In genomic region chr4:78439328-78439727, GRCh38 we compare ENCODE assay signal across 13 cellular contexts.
DNase-seq lines count a peak whose midpoint lies in the region; ATAC-seq and TF ChIP-seq lines count a peak whose summit lies in the region.
"Had no signal": no experiment of that assay in that cellular context is flagged by ENCODE, and none has a peak within 500 bp of the region (broad histone marks: within the 10 kb centered on the region; RNA-seq: fewer than 3 reads in every experiment).

No MANE protein-coding gene starts in this region.

- no peak for TF ChIP-seq CTCF in gastrocnemius medialis (IDR thresholded peaks at IDR 0.05 in 4 of 5, conservative IDR thresholded peaks at IDR 0.05 in 1 of 5)

- no peak overlapping the region for H3K27ac ChIP-seq in CD8-positive, alpha-beta memory T cell (ENCODE audit: low read depth, low read length)
- no peak overlapping the region for H3K27ac ChIP-seq in gastrocnemius medialis
- H3K27ac ChIP-seq: PC-9 had no signal

- CTCF ChIA-PET in CD8-positive, alpha-beta memory T cell (lab: Charles Lee), result interaction anchor here (1.3 kb wide), 1 partner anchor 36 kb away, joined by 3 read pairs; no protein-coding TSS in a partner anchor

- no peak for ATAC-seq in gastrocnemius medialis
- ATAC-seq: CD8-positive, alpha-beta T cell; GM12878; GM23338; Right ventricle myocardium inferior had no signal

- H3K4me1 ChIP-seq in adipocyte (ENCODE audit: control insufficient read depth, insufficient read depth, low read length), result peaks cover 42% of the 10 kb centered on the region
- H3K4me1 ChIP-seq in CD8-positive, alpha-beta memory T cell (ENCODE audit: insufficient read depth, low read length), result no peaks in the 10 kb centered on the region
- H3K4me1 ChIP-seq in gastrocnemius medialis, result no peaks in the 10 kb centered on the region

- no peaks in the 10 kb centered on the region for H3K36me3 Mint-ChIP-seq in CD8-positive, alpha-beta memory T cell
- H3K36me3 Mint-ChIP-seq: CD8-positive, alpha-beta T cell had no signal

- POLR2A ChIA-PET in CD8-positive, alpha-beta memory T cell (lab: Charles Lee), result no interaction called here

- H3K9me3 ChIP-seq in adipocyte (ENCODE audit: control insufficient read depth, low read length) (no peaks in the 10 kb centered on the region), gastrocnemius medialis (no peaks in the 10 kb centered on the region)
- H3K9me3 ChIP-seq in CD8-positive, alpha-beta memory T cell (ENCODE audit: low read length), result no peaks in the 10 kb centered on the region

- no peaks in the 10 kb centered on the region for H3K4me1 Mint-ChIP-seq in CD8-positive, alpha-beta memory T cell

- no peak for TF ChIP-seq POLR2A in gastrocnemius medialis (IDR thresholded peaks at IDR 0.05)

- H3K9ac ChIP-seq in adipocyte (ENCODE audit: low read length), result no peak overlapping the region

- no peaks in the 10 kb centered on the region for H3K9me3 Mint-ChIP-seq in CD8-positive, alpha-beta memory T cell
- H3K9me3 Mint-ChIP-seq: CD8-positive, alpha-beta T cell; GM23338 had no signal

- H3K27ac Mint-ChIP-seq in CD8-positive, alpha-beta memory T cell, result no peak overlapping the region
- H3K27ac Mint-ChIP-seq: CD8-positive, alpha-beta T cell; GM23338 had no signal

- no peaks in the 10 kb centered on the region for H3K27me3 ChIP-seq in adipocyte (replicated peaks; ENCODE audit: control insufficient read depth, insufficient read depth, low read length)
- H3K27me3 ChIP-seq in CD8-positive, alpha-beta memory T cell (ENCODE audit: insufficient read depth, low read length, poor library complexity, severe bottlenecking), result no peaks in the 10 kb centered on the region
- H3K27me3 ChIP-seq in gastrocnemius medialis, result no peaks in the 10 kb centered on the region

- H3K36me3 ChIP-seq in adipocyte (ENCODE audit: control insufficient read depth, insufficient read depth, low read length, severe bottlenecking), result no peaks in the 10 kb centered on the region
- no peaks in the 10 kb centered on the region for H3K36me3 ChIP-seq in CD8-positive, alpha-beta memory T cell (ENCODE audit: insufficient read depth, low read length)
- H3K36me3 ChIP-seq in gastrocnemius medialis, result no peaks in the 10 kb centered on the region

- H3K27me3 Mint-ChIP-seq in CD8-positive, alpha-beta memory T cell, result no peaks in the 10 kb centered on the region

- no peak overlapping the region for H3K4me3 Mint-ChIP-seq in CD8-positive, alpha-beta memory T cell
- H3K4me3 Mint-ChIP-seq: CD8-positive, alpha-beta T cell; GM23338 had no signal

- intact Hi-C loops in gastrocnemius medialis (cut with DNase I; ENCODE audit: low total_unique reads), result no loop called here

- in situ Hi-C loops in gastrocnemius medialis (cut with MboI; ENCODE audit: low sequenced_read_pairs in 4 of 4), result no loop called here

- DNase-seq in HS-27A (ENCODE audit: low read depth), result peak; percentile 8
- no peak for DNase-seq in adipocyte (ENCODE audit: low read depth)
- DNase-seq in iris pigment epithelial cell (ENCODE audit: low read depth), result peak; percentile 37
- DNase-seq in CD8-positive, alpha-beta memory T cell, result no peak
- no peak for DNase-seq in stimulated activated CD4-positive, alpha-beta T cell treated with anti-CD3 and anti-CD28 coated beads, Interleukin-4, amount 100 ng/mL, for 1 hour
- DNase-seq in gastrocnemius medialis, result no peak
- no peak for DNase-seq in SIG-M5 (lab: John Stamatoyannopoulos, UW)
- DNase-seq: CD8-positive, alpha-beta T cell; NCI-H1092; PC-9 had no signal

- peak overlapping the region; percentile 8 for H3K4me3 ChIP-seq in adipocyte (ENCODE audit: low read length)
- no peak overlapping the region for H3K4me3 ChIP-seq in CD8-positive, alpha-beta memory T cell (ENCODE audit: low read length)
- no peak overlapping the region for H3K4me3 ChIP-seq in gastrocnemius medialis
- H3K4me3 ChIP-seq: GM12878, GM23338, PC-9 had no signal

Comparison
In these comparisons a context has a peak if more than half of its experiments do, and no peak if none do; other contexts are left out.
1. DNase-seq: peak in HS-27A (single experiment) and iris pigment epithelial cell (single experiment); none in adipocyte (single experiment), CD8-positive, alpha-beta memory T cell (0 of 5), stimulated activated CD4-positive, alpha-beta T cell treated with anti-CD3 and anti-CD28 coated beads, Interleukin-4, amount 100 ng/mL, for 1 hour (single experiment), gastrocnemius medialis (0 of 2) and SIG-M5 (single experiment).